Comparison of ENCODE assay signal across 8 cellular contexts in genomic region chr14:65287264-65288131, GRCh38.
DNase-seq lines count a peak whose midpoint lies in the region; ATAC-seq, FAIRE-seq and TF ChIP-seq lines count a peak whose summit lies in the region.

No MANE protein-coding gene starts in this region.

- H3K9me3 Mint-ChIP-seq in glutamatergic neuron (ENCODE audit: unreplicated experiment): no peaks in the 10 kb centered on the region

- no peaks in the 10 kb centered on the region for H3K27me3 ChIP-seq in HepG2 (ENCODE audit: control insufficient read depth in 1 of 2, insufficient read depth in 2 of 2, low read length in 2 of 2)

- H3K4me3 ChIP-seq in HepG2 (replicated peaks in 1 of 3; ENCODE audit: insufficient read depth in 1 of 3, low read depth in 2 of 3, low read length in 3 of 3): no peak overlapping the region

- BruUV-seq in HepG2 (replicated peaks; lab: Mats Ljungman, UMichigan): no TSS peak

- CTCF ChIA-PET in HepG2 (lab: Yijun Ruan, JAX; ENCODE audit: low intra/inter-chr PET ratio, low total read pairs): no interaction called here

- no peak overlapping the region for H2AFZ ChIP-seq in HepG2 (ENCODE audit: low read length)

- no peak for TF ChIP-seq POLR2A in HepG2 (IDR thresholded peaks at IDR 0.05; ENCODE audit: insufficient read depth in 1 of 2, low read depth in 2 of 2, low read length in 2 of 2)

- FAIRE-seq in HepG2 (lab: Jason Lieb, UNC): no peak

- H4K20me1 ChIP-seq in HepG2 (ENCODE audit: insufficient read depth, low read length): no peaks in the 10 kb centered on the region

- no peaks in the 10 kb centered on the region for H3K9me3 ChIP-seq in HepG2 (ENCODE audit: low read length)

- TF ChIP-seq CTCF in HepG2 (CRISPR knock-in tag; IDR thresholded peaks at IDR 0.05) (no peak), glutamatergic neuron (IDR thresholded peaks at IDR 0.05; ENCODE audit: partially characterized antibody, unreplicated experiment) (no peak)

- in situ Hi-C loops in HepG2 (cut with HindIII; ENCODE audit: extremely low pct_ligation_motif_present, low pct_unique_long_range_greater_than_20kb): no loop called here

- no peak overlapping the region for H3K4me3 Mint-ChIP-seq in glutamatergic neuron (ENCODE audit: unreplicated experiment)

- H3K36me3 ChIP-seq in HepG2 (replicated peaks in 1 of 2; ENCODE audit: control insufficient read depth in 1 of 2, insufficient read depth in 2 of 2, low read length in 2 of 2): no peaks in the 10 kb centered on the region

- H3K4me1 Mint-ChIP-seq in glutamatergic neuron (ENCODE audit: low read depth, unreplicated experiment): no peaks in the 10 kb centered on the region

- H3K79me2 ChIP-seq in HepG2 (ENCODE audit: insufficient read depth, low read length): no peaks in the 10 kb centered on the region

- no peak overlapping the region for H3K9ac ChIP-seq in HepG2 (ENCODE audit: insufficient read depth, low read depth, low read length)

- POLR2A ChIA-PET in HepG2 (lab: Yijun Ruan, JAX): interaction anchor here (1.5 kb wide), 1 partner anchor 44 kb away, joined by 4 read pairs; no protein-coding TSS in a partner anchor

- WGBS in HepG2 (ENCODE audit: low lambda C conversion rate): 78% methylated on average over 26 of the region's 29 CpGs

- ATAC-seq in GM19372 (IDR thresholded peaks at IDR 0.05; ENCODE audit: low read depth, unreplicated experiment) (peak; percentile 68), HG03280 (IDR thresholded peaks at IDR 0.05; ENCODE audit: unreplicated experiment) (peak; percentile 64), HepG2 (peak; percentile 33; the same call in 1 of the 3 replicates)

- peaks cover 3% of the 10 kb centered on the region; the same call in 1 of the 2 replicates for H3K4me1 ChIP-seq in HepG2 (ENCODE audit: insufficient read depth, low read length)

- H3K27ac Mint-ChIP-seq in glutamatergic neuron (ENCODE audit: unreplicated experiment): no peak overlapping the region

- DNase-seq in activated CD4-positive, alpha-beta T cell treated with anti-CD3 and anti-CD28 coated beads, Interleukin-2, amount 50 U/mL, for 4 hours: peak; percentile 41 to 48
- DNase-seq in HepG2 (ENCODE audit: low spot score) (no peak), cerebellar cortex (ENCODE audit: low spot score) (no peak), NCI-H748 treated with DMSO at 0.1 percent for 48 hours (lab: John Stamatoyannopoulos, UW) (no peak), glutamatergic neuron (no peak), ureter (ENCODE audit: low spot score) (no peak)

- H3K4me2 ChIP-seq in HepG2 (ENCODE audit: low read depth, low read length): no peak overlapping the region

- no peak for TF ChIP-seq RAD21 in HepG2 (CRISPR knock-in tag; IDR thresholded peaks at IDR 0.05)

- peaks cover 2% of the 10 kb centered on the region for H3K27me3 Mint-ChIP-seq in glutamatergic neuron (ENCODE audit: unreplicated experiment)

- no peaks in the 10 kb centered on the region for H3K36me3 Mint-ChIP-seq in glutamatergic neuron (ENCODE audit: unreplicated experiment)

- H3K27ac ChIP-seq in HepG2 (ENCODE audit: extremely low read length, insufficient read depth, low read length): no peak overlapping the region

- TF ChIP-seq EP300 in HepG2 (IDR thresholded peaks at IDR 0.05; ENCODE audit: low read depth in 2 of 2, low read length in 2 of 2) (no peak), HepG2 (CRISPR knock-in tag; IDR thresholded peaks at IDR 0.05; ENCODE audit: borderline replicate concordance) (no peak)

- intact Hi-C loops in HepG2 (cut with micrococcal nuclease; ENCODE audit: unreplicated experiment): no loop called here

TF ChIP-seq in HepG2, 621 proteins besides CTCF, POLR2A, EP300 and RAD21:
- TF ChIP-seq SYNCRIP (IDR thresholded peaks at IDR 0.05; ENCODE audit: insufficient read depth, low read depth, low read length) (no peak), SIN3B (IDR thresholded peaks at IDR 0.05; ENCODE audit: low read length) (no peak), ZSCAN30 (CRISPR knock-in tag; IDR thresholded peaks at IDR 0.05) (no peak)
- TF ChIP-seq, protein P1, sequence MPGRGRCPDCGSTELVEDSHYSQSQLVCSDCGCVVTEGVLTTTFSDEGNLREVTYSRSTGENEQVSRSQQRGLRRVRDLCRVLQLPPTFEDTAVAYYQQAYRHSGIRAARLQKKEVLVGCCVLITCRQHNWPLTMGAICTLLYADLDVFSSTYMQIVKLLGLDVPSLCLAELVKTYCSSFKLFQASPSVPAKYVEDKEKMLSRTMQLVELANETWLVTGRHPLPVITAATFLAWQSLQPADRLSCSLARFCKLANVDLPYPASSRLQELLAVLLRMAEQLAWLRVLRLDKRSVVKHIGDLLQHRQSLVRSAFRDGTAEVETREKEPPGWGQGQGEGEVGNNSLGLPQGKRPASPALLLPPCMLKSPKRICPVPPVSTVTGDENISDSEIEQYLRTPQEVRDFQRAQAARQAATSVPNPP (CRISPR knock-in tag; IDR thresholded peaks at IDR 0.05): no peak

Comparison
In these comparisons a context has a peak if more than half of its experiments do, and no peak if none do; other contexts are left out.
1. DNase-seq: peak in activated CD4-positive, alpha-beta T cell treated with anti-CD3 and anti-CD28 coated beads, Interleukin-2, amount 50 U/mL, for 4 hours (2 of 2); none in HepG2 (single experiment), cerebellar cortex (single experiment), NCI-H748 treated with DMSO at 0.1 percent for 48 hours (single experiment), glutamatergic neuron (single experiment) and ureter (single experiment).
2. Peak in every context shown above with its lines, with median percentiles within 50 percentile points of each other: ATAC-seq.